In the genomic region with DNA sequence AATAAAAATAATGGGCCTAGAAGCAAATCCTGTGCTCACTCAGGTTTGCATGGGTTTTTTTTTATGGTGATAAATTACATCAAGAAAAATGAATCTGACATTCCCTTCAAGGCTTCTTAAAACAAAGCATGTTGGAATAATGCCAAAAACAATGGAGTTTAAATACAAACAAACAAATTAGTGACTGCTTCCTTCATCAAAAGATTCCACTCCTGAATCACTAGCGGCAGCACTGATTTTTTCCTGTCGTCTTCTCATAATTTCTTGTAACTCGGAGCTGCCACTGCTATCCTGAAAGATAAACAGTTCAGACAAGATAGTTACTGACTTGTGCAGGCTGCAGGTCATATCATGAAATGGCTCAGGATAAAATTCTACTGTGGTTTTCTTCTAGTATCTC, we compare ENCODE assay signal across 17 cellular contexts.
DNase-seq lines count a peak whose midpoint lies in the region; ATAC-seq and TF ChIP-seq lines count a peak whose summit lies in the region.
"Had no signal": no experiment of that assay in that cellular context is flagged by ENCODE, and none has a peak within 500 bp of the region (broad histone marks: within the 10 kb centered on the region; RNA-seq: fewer than 3 reads in every experiment).

No MANE protein-coding gene starts in this region.

- H3K27me3 Mint-ChIP-seq in nephron (ENCODE audit: low read depth) (no peaks in the 10 kb centered on the region), nephron progenitor cell (ENCODE audit: low read depth, poor library complexity) (peaks cover 4% of the 10 kb centered on the region)

- no peaks in the 10 kb centered on the region for H3K27me3 ChIP-seq in SJSA1 (replicated peaks)
- no peaks in the 10 kb centered on the region for H3K27me3 ChIP-seq in MG63

- H3K4me1 Mint-ChIP-seq in nephron (no peaks in the 10 kb centered on the region), nephron progenitor cell (no peaks in the 10 kb centered on the region)
- H3K4me1 Mint-ChIP-seq: H9 had no signal

- H3K9me3 ChIP-seq in SJSA1 (replicated peaks) (no peaks in the 10 kb centered on the region), MG63 (peaks cover 6% of the 10 kb centered on the region)

- TF ChIP-seq CTCF in fibroblast of villous mesenchyme (IDR thresholded peaks at IDR 0.05; ENCODE audit: insufficient read depth, low read depth, low read length) (no peak), nephron (IDR thresholded peaks at IDR 0.05; ENCODE audit: unreplicated experiment in 3 of 3) (no peak), nephron progenitor cell (IDR thresholded peaks at IDR 0.05) (no peak)

- H3K4me3 Mint-ChIP-seq in nephron (no peak overlapping the region), nephron progenitor cell (no peak overlapping the region)
- H3K4me3 Mint-ChIP-seq: H9 had no signal

- peak overlapping the region; percentile 14; the same call in 1 of the 2 replicates for H3K27ac ChIP-seq in SJSA1
- H3K27ac ChIP-seq: C4-2B had no signal

- DNase-seq in EH (ENCODE audit: low read depth) (peak; percentile 35), SJSA1 (ENCODE audit: low read depth in 1 of 2, low spot score in 2 of 2) (peak in 1 of 2 experiments; percentile 37), fibroblast of villous mesenchyme (ENCODE audit: low read depth) (peak; percentile 59), nephron progenitor cell (no peak), MG63 (no peak)
- DNase-seq: COR-L47, H9, MV-4-11, NCI-H1436 treated with DMSO at 0.1 percent for 48 hours, NCI-H2081, NCI-H510A treated with DMSO at 0.1 percent for 48 hours had no signal

- no peak overlapping the region for H3K4me3 ChIP-seq in SJSA1
- no peak overlapping the region for H3K4me3 ChIP-seq in fibroblast of villous mesenchyme (ENCODE audit: low read depth, low read length)
- no peak overlapping the region for H3K4me3 ChIP-seq in MG63
- H3K4me3 ChIP-seq: SK-N-MC had no signal

- no peak for ATAC-seq in GM21723 (IDR thresholded peaks at IDR 0.05; ENCODE audit: unreplicated experiment)
- ATAC-seq: Panc1, Right ventricle myocardium inferior had no signal

- H3K36me3 Mint-ChIP-seq in nephron (ENCODE audit: low read depth) = peaks cover 42% of the 10 kb centered on the region
- H3K36me3 Mint-ChIP-seq in nephron progenitor cell (ENCODE audit: low read depth) = peaks cover 4% of the 10 kb centered on the region

- H3K4me1 ChIP-seq in SJSA1 (replicated peaks) = peaks cover 15% of the 10 kb centered on the region

- H3K27ac Mint-ChIP-seq in nephron (peak overlapping the region in 2 of 3 experiments; percentile 61 to 70), nephron progenitor cell (no peak overlapping the region)
- H3K27ac Mint-ChIP-seq: H9 had no signal

- H3K36me3 ChIP-seq in SJSA1 (no peaks in the 10 kb centered on the region), MG63 (peaks cover 78% of the 10 kb centered on the region)

- H3K9me3 Mint-ChIP-seq in nephron (peaks cover 9% of the 10 kb centered on the region), nephron progenitor cell (peaks cover 15% of the 10 kb centered on the region)

Comparison
In these comparisons a context has a peak if more than half of its experiments do, and no peak if none do; other contexts are left out.
1. DNase-seq: peak in EH (single experiment) and fibroblast of villous mesenchyme (single experiment); none in nephron progenitor cell (single experiment) and MG63 (single experiment).